Comparison of ENCODE assay signal across 28 cellular contexts in the genomic region with DNA sequence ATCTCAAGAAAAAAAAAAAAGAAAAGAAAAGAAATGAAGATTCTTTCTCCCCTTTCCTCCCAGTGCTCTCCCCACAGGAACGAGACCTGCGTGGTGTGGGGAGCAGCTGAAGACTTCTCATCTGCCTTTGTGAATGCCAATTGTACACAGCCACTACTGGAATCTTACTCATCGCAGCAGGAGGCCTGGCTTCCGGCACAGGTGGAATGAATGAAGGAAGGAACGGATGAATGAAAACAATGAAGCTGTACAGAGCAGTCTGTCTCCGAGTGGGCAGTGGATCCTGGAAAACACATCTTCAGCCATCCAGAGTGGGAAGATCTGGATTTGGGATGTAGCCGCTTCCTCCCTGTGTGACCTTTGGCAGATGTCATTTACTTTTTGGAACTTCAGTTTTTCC.
"Had no signal": no experiment of that assay in that cellular context is flagged by ENCODE, and none has a peak within 500 bp of the region (broad histone marks: within the 10 kb centered on the region; RNA-seq: fewer than 3 reads in every experiment).

No MANE protein-coding gene starts in this region.

- H3K4me3 Mint-ChIP-seq: activated CD4-positive, alpha-beta T cell treated with anti-CD3 and anti-CD28 coated beads, Interleukin-2, amount 10 ng/mL, durations not matched to agents 7 days and 5 days; activated T-helper 1 cell treated with anti-CD3 and anti-CD28 coated beads, Interleukin-12 subunit alpha, Interleukin-12 subunit beta, Interleukin-2, Interleukin-4 antibody, amounts not matched to agents 30 ng/mL and 10 ng/mL and 1 ng/mL, durations not matched to agents 14 hours and 24 hours and 36 hours; dendritic cell treated with granulocyte-macrophage colony-stimulating factor and Interleukin-4, amounts not matched to agents 40 ng/mL and 50 ng/mL, for 4 days; naive B cell; WTC11 had no signal

- H3K9me3 ChIP-seq: esophagus squamous epithelium, heart right ventricle, neutrophil, ovary, prostate gland, spleen, uterus had no signal

- H3K36me3 Mint-ChIP-seq: naive B cell, WTC11 had no signal

- H3K9me3 Mint-ChIP-seq: activated CD4-positive, alpha-beta T cell treated with anti-CD3 and anti-CD28 coated beads, Interleukin-2, amount 10 ng/mL, durations not matched to agents 7 days and 5 days; activated T-helper 1 cell treated with anti-CD3 and anti-CD28 coated beads, Interleukin-12 subunit alpha, Interleukin-12 subunit beta, Interleukin-2, Interleukin-4 antibody, amounts not matched to agents 30 ng/mL and 10 ng/mL and 1 ng/mL, durations not matched to agents 14 hours and 24 hours and 36 hours; dendritic cell treated with granulocyte-macrophage colony-stimulating factor and Interleukin-4, amounts not matched to agents 40 ng/mL and 50 ng/mL, for 4 days; naive B cell; nephron progenitor cell; WTC11 had no signal

- H3K4me1 Mint-ChIP-seq: activated CD4-positive, alpha-beta T cell treated with anti-CD3 and anti-CD28 coated beads, Interleukin-2, amount 10 ng/mL, durations not matched to agents 7 days and 5 days had no signal

- H3K4me3 ChIP-seq: esophagus squamous epithelium, heart right ventricle, ovary, prostate gland, spleen, uterus had no signal

- H3K4me1 ChIP-seq: heart right ventricle, prostate gland, uterus had no signal

- DNase-seq: activated CD4-positive, alpha-beta T cell treated with anti-CD3 and anti-CD28 coated beads for 1 hour; activated CD4-positive, alpha-beta T cell treated with anti-CD3 and anti-CD28 coated beads, Interleukin-2, amount 10 ng/mL, durations not matched to agents 7 days and 5 days; activated CD8-positive, alpha-beta memory T cell treated with anti-CD3 and anti-CD28 coated beads for 24 hours; activated gamma-delta T cell; activated naive CD4-positive, alpha-beta T cell treated with anti-CD3 and anti-CD28 coated beads, Interleukin-2, amount 50 U/mL, for 16 hours; activated T-cell treated with anti-CD3 and anti-CD28 coated beads, Interleukin-2, amount 50 U/mL, for 1 hour; amygdala; central memory CD4-positive, alpha-beta T cell; effector CD4-positive, alpha-beta T cell; esophagus squamous epithelium; foreskin melanocyte; heart right ventricle; left ventricle myocardium superior; naive B cell; ovary; retina; spleen; stimulated activated naive CD4-positive, alpha-beta T cell treated with Interleukin-2 at 50 U/mL for 16 hours; T-helper 2 cell; trophoblast cell; uterus had no signal

- H3K27ac ChIP-seq: epithelial cell of prostate, esophagus squamous epithelium, heart right ventricle, neutrophil, ovary, prostate gland, spleen, uterus had no signal

- H3K27ac Mint-ChIP-seq: activated CD4-positive, alpha-beta T cell treated with anti-CD3 and anti-CD28 coated beads, Interleukin-2, amount 10 ng/mL, durations not matched to agents 7 days and 5 days; activated T-helper 1 cell treated with anti-CD3 and anti-CD28 coated beads, Interleukin-12 subunit alpha, Interleukin-12 subunit beta, Interleukin-2, Interleukin-4 antibody, amounts not matched to agents 30 ng/mL and 10 ng/mL and 1 ng/mL, durations not matched to agents 14 hours and 24 hours and 36 hours; dendritic cell treated with granulocyte-macrophage colony-stimulating factor and Interleukin-4, amounts not matched to agents 40 ng/mL and 50 ng/mL, for 4 days; WTC11 had no signal

- H3K36me3 ChIP-seq: esophagus squamous epithelium, heart right ventricle, neutrophil, ovary, prostate gland, spleen, uterus had no signal

- ATAC-seq: heart right ventricle, left ventricle myocardium superior had no signal

- H3K27me3 ChIP-seq: ovary, uterus had no signal
